Comparison of ENCODE assay signal across 8 cellular contexts in genomic region chrX:119870626-119871131, GRCh38. TPM values are rescaled to one million over a fixed set of nuclear protein-coding genes. Genes with fewer than 3 reads are reported as not detected.
DNase-seq lines count a peak whose midpoint lies in the region; ATAC-seq and TF ChIP-seq lines count a peak whose summit lies in the region.

No MANE protein-coding gene starts in this region.

- H3K4me1 ChIP-seq in Panc1 (ENCODE audit: control insufficient read depth, insufficient read depth, low read length) (peaks cover 12% of the 10 kb centered on the region), adrenal gland (replicated peaks in 1 of 2) (no peaks in the 10 kb centered on the region), right atrium auricular region (peaks cover 0 to 7% of the 10 kb centered on the region in 2 donors)

- peaks cover 5% of the 10 kb centered on the region; the same call in 1 of the 2 replicates for H3K36me3 Mint-ChIP-seq in HFFc6 (ENCODE audit: low read depth)

- peak; percentile 39 for DNase-seq in EL
- DNase-seq in HFFc6: peak; percentile 0
- DNase-seq in Panc1 (ENCODE audit: low read depth, low spot score): no peak
- DNase-seq in adrenal gland: peak in 6 of 7 donors; percentile 16 to 53 (median 28)
- no peak for DNase-seq in right atrium auricular region (ENCODE audit: low spot score)
- DNase-seq in retina: peak; percentile 64
- no peak for DNase-seq in putamen (ENCODE audit: low spot score)
- DNase-seq in foreskin melanocyte: no peak

- intact Hi-C loops in Panc1 (cut with micrococcal nuclease; ENCODE audit: unreplicated experiment) (loop anchor here (5.0 kb wide), 1 partner anchor 78 kb away; the partner anchor contains the start of gene RPL39), adrenal gland (cut with DNase I) (no loop called here)

- peak overlapping the region; percentile 88 for H3K27ac ChIP-seq in Panc1 (ENCODE audit: low read length)
- H3K27ac ChIP-seq in adrenal gland: peak overlapping the region; percentile 64 to 98 (median 94)
- peak overlapping the region; percentile 87 to 88 for H3K27ac ChIP-seq in right atrium auricular region

- CTCF ChIA-PET in Panc1 (lab: Charles Lee): interaction anchor here (0.6 to 1.1 kb wide), 3 partner anchors 9 to 251 kb away, joined by 3 to 10 read pairs (median 4); no protein-coding TSS in a partner anchor

- peak overlapping the region; percentile 81 to 88 for H3K4me3 ChIP-seq in Panc1 (ENCODE audit: low read depth in 2 of 2, low read length in 2 of 2)
- peak overlapping the region in 3 of 4 donors; percentile 24 to 73 (median 52) for H3K4me3 ChIP-seq in adrenal gland
- H3K4me3 ChIP-seq in right atrium auricular region: peak overlapping the region; percentile 49 to 59

- H3K4me1 Mint-ChIP-seq in HFFc6 (ENCODE audit: low read depth): peaks cover 16% of the 10 kb centered on the region

- in situ Hi-C loops in Panc1 (cut with HindIII; ENCODE audit: low pct_unique_long_range_greater_than_20kb, low sequenced_read_pairs): no loop called here

- peaks cover 1% of the 10 kb centered on the region; the same call in 1 of the 2 replicates for H3K27me3 Mint-ChIP-seq in HFFc6 (ENCODE audit: insufficient read depth)

- POLR2A ChIA-PET in Panc1 (lab: Charles Lee): no interaction called here

- TF ChIP-seq CTCF in HFFc6 (IDR thresholded peaks at IDR 0.05) (no peak), Panc1 (IDR thresholded peaks at IDR 0.05) (no peak), adrenal gland (IDR thresholded peaks at IDR 0.05) (no peak), right atrium auricular region (IDR thresholded peaks at IDR 0.05) (no peak)

- no TSS peak for BruUV-seq in Panc1 (replicated peaks; lab: Mats Ljungman, UMichigan)

- peak; percentile 22 for ATAC-seq in Panc1

- H3K27me3 ChIP-seq in Panc1 (ENCODE audit: control insufficient read depth, insufficient read depth, low read length) (no peaks in the 10 kb centered on the region), adrenal gland (no peaks in the 10 kb centered on the region), right atrium auricular region (no peaks in the 10 kb centered on the region)

- H3K36me3 ChIP-seq in Panc1 (ENCODE audit: control insufficient read depth, insufficient read depth, low read length) (no peaks in the 10 kb centered on the region), adrenal gland (replicated peaks in 1 of 2) (no peaks in the 10 kb centered on the region), right atrium auricular region (no peaks in the 10 kb centered on the region)

- peak overlapping the region; percentile 97 for H3K4me3 Mint-ChIP-seq in HFFc6

- no peaks in the 10 kb centered on the region for H3K9me3 Mint-ChIP-seq in HFFc6

- H3K9me3 ChIP-seq in Panc1 (ENCODE audit: control insufficient read depth, insufficient read depth, low read depth, low read length) (no peaks in the 10 kb centered on the region), adrenal gland (replicated peaks in 1 of 3) (no peaks in the 10 kb centered on the region), right atrium auricular region (no peaks in the 10 kb centered on the region)

- 0 to 47% (median 16%) methylated on average over 8 to 25 of the region's 25 CpGs for WGBS in adrenal gland, 4 donors

- peak overlapping the region; percentile 93 for H3K27ac Mint-ChIP-seq in HFFc6

- TF ChIP-seq POLR2A in adrenal gland (IDR thresholded peaks at IDR 0.05): peak in 1 of 2 donors; percentile 15

RNA-seq across cellular contexts. Expression of gene RNF113A, which starts 0.9 kb away (rescaled TPM):
- 10 to 100 TPM; 12.2 to 17.0 (median 14.9) TPM for total RNA-seq in HFFc6 (2021; fragmentation: NEBNext Ultra II Directional; extraction: Animal tissue kit (Norgen Biotek cat#: 25700))
- 23.4 TPM for total RNA-seq in Panc1 (2021; ENCODE audit: unreplicated experiment)
- 18.0 TPM for polyA plus RNA-seq in Panc1 (2012; ENCODE audit: insufficient read length)
- 10 to 100 TPM; 11.5 to 18.0 (median 14.7) TPM for total RNA-seq in adrenal gland
- 10 to 100 TPM; 16.1 to 21.5 (median 20.0) TPM for polyA plus RNA-seq in adrenal gland
- 10 to 100 TPM in 1 of 2 donors, 1 to 10 TPM in 1; 9.8 to 10.6 TPM for total RNA-seq in right atrium auricular region

RNA-seq across cellular contexts. Expression of gene NDUFA1, which starts 1.0 kb away (rescaled TPM):
- 100 to 1,000 TPM in 2 of 6 experiments, 10 to 100 TPM in 4; 70.0 to 114 (median 97.1) TPM for total RNA-seq in HFFc6 (2021; fragmentation: NEBNext Ultra II Directional; extraction: Animal tissue kit (Norgen Biotek cat#: 25700))
- 252 TPM for total RNA-seq in Panc1 (2021; ENCODE audit: unreplicated experiment)
- 369 TPM for polyA plus RNA-seq in Panc1 (2012; ENCODE audit: insufficient read length)
- total RNA-seq in adrenal gland: 100 to 1,000 TPM in 3 of 8 donors, 10 to 100 TPM in 5; 46.7 to 116 (median 90.1) TPM
- polyA plus RNA-seq in adrenal gland: 100 to 1,000 TPM; 127 to 572 (median 295) TPM
- 100 to 1,000 TPM; 202 to 222 TPM for total RNA-seq in right atrium auricular region

RNA-seq across cellular contexts. Expression of gene UPF3B, which starts 17.9 kb away (rescaled TPM):
- 1 to 10 TPM; 5.1 to 7.2 (median 6.5) TPM for total RNA-seq in HFFc6 (2021; fragmentation: NEBNext Ultra II Directional; extraction: Animal tissue kit (Norgen Biotek cat#: 25700))
- total RNA-seq in Panc1 (2021; ENCODE audit: unreplicated experiment) (27.8 TPM), adrenal gland (1 to 10 TPM in 7 of 8 donors, under 1 TPM in 1; 0.95 to 6.2 (median 3.7) TPM), right atrium auricular region (1 to 10 TPM; 1.1 to 2.3 TPM)
- 25.5 TPM for polyA plus RNA-seq in Panc1 (2012; ENCODE audit: insufficient read length)
- 10 to 100 TPM; 11.0 to 27.1 (median 14.0) TPM for polyA plus RNA-seq in adrenal gland

RNA-seq across cellular contexts. Expression of gene AKAP14, which starts 25.0 kb away (rescaled TPM):
- total RNA-seq in HFFc6 (2021; fragmentation: NEBNext Ultra II Directional; extraction: Animal tissue kit (Norgen Biotek cat#: 25700)): not detected
- 0.28 TPM for total RNA-seq in Panc1 (2021; ENCODE audit: unreplicated experiment)
- not detected for polyA plus RNA-seq in Panc1 (2012; ENCODE audit: insufficient read length)
- not detected for total RNA-seq in adrenal gland
- polyA plus RNA-seq in adrenal gland: not detected
- not detected for total RNA-seq in right atrium auricular region

Comparison
In these comparisons a context has a peak if more than half of its experiments do, and no peak if none do; other contexts are left out.
1. DNase-seq: peak in EL (single experiment), HFFc6 (single experiment), adrenal gland (6 of 7) and retina (single experiment); none in Panc1 (single experiment), right atrium auricular region (single experiment), putamen (single experiment) and foreskin melanocyte (single experiment).
2. Peak in every context shown above with its lines, with median percentiles within 50 percentile points of each other: H3K27ac ChIP-seq and H3K4me3 ChIP-seq.